8 cellular contexts compared by ENCODE assay signal in genomic region chr1:24150228-24151174, GRCh38. TPM values are rescaled to one million over a fixed set of nuclear protein-coding genes. Genes with fewer than 3 reads are reported as not detected.
DNase-seq lines count a peak whose midpoint lies in the region; ATAC-seq and TF ChIP-seq lines count a peak whose summit lies in the region.

No MANE protein-coding gene starts in this region.

- peak overlapping the region; percentile 97 for H3K27ac Mint-ChIP-seq in nephron progenitor cell

- H3K36me3 Mint-ChIP-seq in nephron progenitor cell (ENCODE audit: low read depth) = no peaks in the 10 kb centered on the region

- peak; percentile 78 for ATAC-seq in RWPE2 (ENCODE audit: low read depth)

- H3K9me3 Mint-ChIP-seq in nephron progenitor cell = no peaks in the 10 kb centered on the region

- peak overlapping the region; percentile 73 for H3K4me3 Mint-ChIP-seq in nephron progenitor cell

- peaks cover 6% of the 10 kb centered on the region; the same call in 1 of the 2 replicates for H3K36me3 ChIP-seq in RWPE2 (ENCODE audit: low read depth)

- H3K4me1 ChIP-seq in RWPE2 (ENCODE audit: insufficient read depth, poor library complexity, severe bottlenecking) = peaks cover 21% of the 10 kb centered on the region

- H3K4me1 Mint-ChIP-seq in nephron progenitor cell = peaks cover 58% of the 10 kb centered on the region

- no peaks in the 10 kb centered on the region for H3K27me3 ChIP-seq in RWPE2 (ENCODE audit: insufficient read depth, poor library complexity, severe bottlenecking)

- peaks cover 18% of the 10 kb centered on the region for H3K27me3 Mint-ChIP-seq in nephron progenitor cell (ENCODE audit: low read depth, poor library complexity)

- no peaks in the 10 kb centered on the region for H3K9me3 ChIP-seq in RWPE2 (ENCODE audit: severe bottlenecking)

- TF ChIP-seq CTCF in RWPE2 (IDR thresholded peaks at IDR 0.05; ENCODE audit: poor library complexity, severe bottlenecking) = peak; percentile 95
- TF ChIP-seq CTCF in fibroblast of villous mesenchyme (IDR thresholded peaks at IDR 0.05; ENCODE audit: insufficient read depth, low read depth, low read length) = peak; percentile 74
- peak; percentile 69 for TF ChIP-seq CTCF in nephron progenitor cell (IDR thresholded peaks at IDR 0.05)

- H3K27ac ChIP-seq in RWPE2 (ENCODE audit: poor library complexity, severe bottlenecking) = peak overlapping the region; percentile 93

- DNase-seq in SIG-M5 treated with dmso at 0.1 percent for 504 hours (lab: John Stamatoyannopoulos, UW; ENCODE audit: unreplicated experiment) (peak; percentile 41), SIG-M5 (lab: John Stamatoyannopoulos, UW) (no peak), M059J (ENCODE audit: low read depth) (peak; percentile 78), RWPE2 (ENCODE audit: low spot score) (peak; percentile 94), fibroblast of villous mesenchyme (ENCODE audit: low read depth) (peak; percentile 78), nephron progenitor cell (peak; percentile 95)
- DNase-seq in activated effector memory CD4-positive, alpha-beta T cell treated with Interleukin-2 at 50 U/mL for 16 hours = peak; percentile 79
- peak; percentile 55 to 87 (median 78) for DNase-seq in stimulated activated naive CD4-positive, alpha-beta T cell (lab: John Stamatoyannopoulos, UW)

- H3K4me3 ChIP-seq in RWPE2 (ENCODE audit: severe bottlenecking) (peak overlapping the region; percentile 17), fibroblast of villous mesenchyme (ENCODE audit: low read depth, low read length) (peak overlapping the region; percentile 23)

RNA-seq across cellular contexts. Expression of gene IL22RA1, which starts 7.6 kb away (rescaled TPM):
- 1.3 and 1.9 TPM in 2 replicates for total RNA-seq in M059J (2014; rRNA removed; shearing (Covaris generic))
- not detected in 2 replicates for total RNA-seq in fibroblast of villous mesenchyme

RNA-seq across cellular contexts. Expression of gene IFNLR1, which starts 36.6 kb away (rescaled TPM):
- total RNA-seq in M059J (2014; rRNA removed; shearing (Covaris generic)) = 1.9 and 2.3 TPM in 2 replicates
- total RNA-seq in fibroblast of villous mesenchyme = under 0.01 TPM in 1 of 2 replicates, not detected in the other

RNA-seq across cellular contexts. Expression of gene MYOM3, which starts 38.6 kb away (rescaled TPM):
- total RNA-seq in M059J (2014; rRNA removed; shearing (Covaris generic)) = 0.02 and 0.32 TPM in 2 replicates
- total RNA-seq in fibroblast of villous mesenchyme = under 0.01 TPM in 1 of 2 replicates, not detected in the other
